8 cellular contexts compared by ENCODE assay signal in the genomic region with DNA sequence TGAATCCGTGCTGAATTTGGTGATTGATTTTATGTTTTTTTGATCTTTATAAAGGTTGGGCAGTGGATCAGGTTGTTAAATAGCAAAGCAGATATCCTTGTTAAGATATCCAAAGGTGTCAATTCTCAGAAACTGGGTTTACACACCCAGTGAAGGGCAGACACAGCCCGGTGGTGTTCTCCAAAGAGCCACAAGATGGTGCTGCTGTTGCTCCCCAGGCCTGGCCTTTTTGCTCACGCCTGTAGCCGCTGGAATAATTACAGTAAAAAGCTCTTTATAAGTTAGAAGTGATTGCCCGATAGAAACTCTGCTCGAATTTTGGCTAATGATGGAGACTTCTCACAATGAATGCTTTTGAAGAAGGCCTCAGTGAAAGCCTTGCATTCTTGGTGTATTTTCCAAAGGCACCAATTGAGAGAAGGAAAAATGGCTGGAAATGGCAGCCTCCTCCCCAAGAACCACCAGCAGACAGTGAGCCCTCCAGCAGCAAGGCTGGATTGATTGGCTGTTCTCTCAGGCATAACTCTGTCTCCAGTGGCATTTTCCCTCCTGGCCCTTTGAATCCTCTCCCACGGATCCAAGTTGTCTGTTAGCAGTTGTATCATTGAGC.
DNase-seq lines count a peak whose midpoint lies in the region; ATAC-seq lines count a peak whose summit lies in the region.

No MANE protein-coding gene starts in this region.

- no peaks in the 10 kb centered on the region for H3K4me1 Mint-ChIP-seq in T-helper 17 cell

- H3K4me3 Mint-ChIP-seq in T-helper 17 cell, result no peak overlapping the region

- H3K36me3 Mint-ChIP-seq in T-helper 17 cell (ENCODE audit: low read depth), result no peaks in the 10 kb centered on the region

- H3K27ac Mint-ChIP-seq in T-helper 17 cell, result no peak overlapping the region

- H3K27me3 Mint-ChIP-seq in T-helper 17 cell, result peaks cover 16% of the 10 kb centered on the region

- DNase-seq in AG08396 (ENCODE audit: low spot score) (peak; percentile 57), NCI-H1092 treated with DMSO at 0.1 percent for 48 hours (lab: John Stamatoyannopoulos, UW) (peak; percentile 42), T-helper 17 cell (peak in 1 of 3 donors; percentile 17), dermis blood vessel endothelial cell (peak; percentile 68), medulla oblongata (ENCODE audit: extremely low spot score) (peak; percentile 73), stromal cell of bone marrow (ENCODE audit: low read depth) (peak; percentile 10)

- no peaks in the 10 kb centered on the region for H3K9me3 ChIP-seq in T-helper 17 cell (ENCODE audit: control insufficient read depth, low read length, poor library complexity, severe bottlenecking)

- ATAC-seq in GM18861 (IDR thresholded peaks at IDR 0.05; ENCODE audit: unreplicated experiment) (peak; percentile 54), T-helper 17 cell (peak; percentile 59), GM21390 (IDR thresholded peaks at IDR 0.05; ENCODE audit: unreplicated experiment) (no peak)
